ENCODE assay signal across 11 cellular contexts in genomic region chr7:1058821-1059199, GRCh38. TPM values are rescaled to one million over a fixed set of nuclear protein-coding genes. Genes with fewer than 3 reads are reported as not detected.
A peak's percentile ranks its signal among the peaks of the same experiment; 100 is the strongest.
DNase-seq lines count a peak whose midpoint lies in the region; ATAC-seq and TF ChIP-seq lines count a peak whose summit lies in the region.
"Had no signal": no experiment of that assay in that cellular context is flagged by ENCODE, and none has a peak within 500 bp of the region (broad histone marks: within the 10 kb centered on the region; RNA-seq: fewer than 3 reads in every experiment).

No MANE protein-coding gene starts in this region.

- H3K4me1 ChIP-seq in heart right ventricle (peaks cover 21 to 49% (median 46%) of the 10 kb centered on the region in 9 donors), adipocyte (ENCODE audit: control insufficient read depth, insufficient read depth, low read length) (peaks cover 15% of the 10 kb centered on the region), iPS-15b (ENCODE audit: control insufficient read depth, insufficient read depth, low read length) (peaks cover 3% of the 10 kb centered on the region), upper lobe of left lung (peaks cover 43 to 63% (median 50%) of the 10 kb centered on the region in 4 donors)

- H3K36me3 ChIP-seq in heart right ventricle (peaks cover 0 to 22% (median 3%) of the 10 kb centered on the region in 9 donors), adipocyte (ENCODE audit: control insufficient read depth, insufficient read depth, low read length, severe bottlenecking) (no peaks in the 10 kb centered on the region), iPS-15b (ENCODE audit: control insufficient read depth, insufficient read depth, low read length) (peaks cover 16% of the 10 kb centered on the region), upper lobe of left lung (peaks cover 0 to 17% (median 6%) of the 10 kb centered on the region in 4 donors)

- ATAC-seq in Right ventricle myocardium inferior (no peak), heart right ventricle (no peak), upper lobe of left lung (ENCODE audit: low FRiP score in 2 of 2) (no peak), HG03469 (IDR thresholded peaks at IDR 0.05; ENCODE audit: unreplicated experiment) (no peak)

- TF ChIP-seq EP300 in upper lobe of left lung (IDR thresholded peaks at IDR 0.05): no peak

- H3K27ac ChIP-seq in heart right ventricle (peak overlapping the region in 4 of 10 donors; percentile 10 to 22 (median 18)), upper lobe of left lung (peak overlapping the region; percentile 51 to 85 (median 77))

- H3K27me3 ChIP-seq in heart right ventricle: peaks cover 0 to 16% (median 0%) of the 10 kb centered on the region in 7 donors
- peaks cover 3% of the 10 kb centered on the region for H3K27me3 ChIP-seq in adipocyte (replicated peaks; ENCODE audit: control insufficient read depth, insufficient read depth, low read length)
- H3K27me3 ChIP-seq in iPS-15b (ENCODE audit: control insufficient read depth, insufficient read depth, low read length): no peaks in the 10 kb centered on the region
- H3K27me3 ChIP-seq in upper lobe of left lung: no peaks in the 10 kb centered on the region

- TF ChIP-seq CTCF in heart right ventricle (IDR thresholded peaks at IDR 0.05) (no peak), upper lobe of left lung (IDR thresholded peaks at IDR 0.05) (no peak)

- WGBS in heart right ventricle, 2 donors: 87 to 89% methylated on average over 10 of the region's 10 CpGs
- 68 to 75% methylated on average over 10 of the region's 10 CpGs for WGBS in upper lobe of left lung, 2 donors

- no peak overlapping the region for H3K4me3 ChIP-seq in heart right ventricle
- no peak overlapping the region for H3K4me3 ChIP-seq in adipocyte (ENCODE audit: low read length)
- peak overlapping the region; percentile 22 for H3K4me3 ChIP-seq in iPS-15b (ENCODE audit: low read depth, low read length)
- no peak overlapping the region for H3K4me3 ChIP-seq in upper lobe of left lung

- H3K9me3 ChIP-seq in heart right ventricle (no peaks in the 10 kb centered on the region), adipocyte (ENCODE audit: control insufficient read depth, low read length) (no peaks in the 10 kb centered on the region), iPS-15b (ENCODE audit: control insufficient read depth, insufficient read depth, low read length) (no peaks in the 10 kb centered on the region), upper lobe of left lung (no peaks in the 10 kb centered on the region)

- no peak for TF ChIP-seq POLR2A in upper lobe of left lung (IDR thresholded peaks at IDR 0.05)

- DNase-seq in Right ventricle myocardium inferior (ENCODE audit: missing footprints) (peak; percentile 35), heart right ventricle (no peak), adipocyte (ENCODE audit: low read depth) (peak; percentile 12), upper lobe of left lung (no peak), NCI-H1105 (lab: John Stamatoyannopoulos, UW) (no peak), hepatic stellate cell (ENCODE audit: low spot score) (no peak)
- DNase-seq: activated T-cell treated with anti-CD3 and anti-CD28 coated beads, Interleukin-2, amount 50 U/mL, for 1 hour; NCI-H345; occipital lobe had no signal

- H3K9ac ChIP-seq in adipocyte (ENCODE audit: low read length) (no peak overlapping the region), iPS-15b (ENCODE audit: low read depth, low read length) (no peak overlapping the region)

- intact Hi-C loops in Right ventricle myocardium inferior (cut with DNase I): loop anchor here (10.0 kb wide), 1 partner anchor 396 kb away; the partner anchor contains the start of gene MICALL2
- intact Hi-C loops in heart right ventricle (cut with DNase I): no loop called here

RNA-seq across cellular contexts. Expression of gene GPR146, which starts 14.5 kb away (rescaled TPM):
- total RNA-seq in Right ventricle myocardium inferior (30.6 TPM), heart right ventricle (10 to 100 TPM; 15.1 to 34.5 (median 22.7) TPM), upper lobe of left lung (10 to 100 TPM; 11.2 to 32.8 (median 28.9) TPM)
- 10 to 100 TPM; 13.3 to 28.7 TPM for polyA plus RNA-seq in heart right ventricle

RNA-seq across cellular contexts. Expression of gene GPER1, which starts 29.1 kb away (rescaled TPM):
- total RNA-seq in Right ventricle myocardium inferior: 3.6 TPM
- 1 to 10 TPM; 1.1 to 4.7 (median 1.7) TPM for total RNA-seq in heart right ventricle
- polyA plus RNA-seq in heart right ventricle: 1 to 10 TPM; 3.0 to 4.5 TPM
- 10 to 100 TPM in 2 of 6 donors, 1 to 10 TPM in 4; 6.5 to 24.7 (median 8.5) TPM for total RNA-seq in upper lobe of left lung

Comparison
In these comparisons a context has a peak if more than half of its experiments do, and no peak if none do; other contexts are left out.
1. DNase-seq: peak in Right ventricle myocardium inferior (single experiment) and adipocyte (single experiment); none in heart right ventricle (0 of 2), upper lobe of left lung (0 of 2), NCI-H1105 (single experiment) and hepatic stellate cell (single experiment).